27 cellular contexts compared by ENCODE assay signal in the genomic region with DNA sequence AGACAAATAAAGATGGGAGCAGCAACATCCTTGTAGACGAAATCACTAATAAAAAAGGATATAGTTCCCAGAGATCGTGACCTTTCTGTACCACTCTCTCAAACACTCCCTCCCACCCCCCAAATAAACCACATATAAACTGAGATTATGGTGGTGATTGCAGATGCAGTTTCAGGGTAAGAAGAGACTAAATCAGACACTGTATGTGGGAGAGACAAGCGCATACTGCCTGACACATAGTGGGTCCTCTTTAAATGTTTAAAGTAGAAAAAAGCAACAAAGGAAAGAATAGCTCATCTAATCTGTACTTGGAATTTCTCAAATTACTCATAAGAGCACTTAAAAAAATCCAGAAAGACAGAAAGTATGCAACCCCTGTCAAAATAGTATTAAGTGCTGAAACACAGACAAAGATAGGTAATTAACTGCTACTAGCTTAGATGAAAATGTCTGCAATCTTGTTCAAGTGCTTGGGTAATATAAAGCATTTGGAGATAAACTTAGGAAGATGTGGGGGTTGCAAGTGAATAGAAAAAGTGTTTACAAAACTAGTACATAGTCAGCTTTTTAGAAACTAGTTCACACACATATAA.
A peak's percentile ranks its signal among the peaks of the same experiment; 100 is the strongest.
DNase-seq lines count a peak whose midpoint lies in the region; ATAC-seq, FAIRE-seq and TF ChIP-seq lines count a peak whose summit lies in the region.
"Had no signal": no experiment of that assay in that cellular context is flagged by ENCODE, and none has a peak within 500 bp of the region (broad histone marks: within the 10 kb centered on the region; RNA-seq: fewer than 3 reads in every experiment).

No MANE protein-coding gene starts in this region.

- ATAC-seq in naive thymus-derived CD4-positive, alpha-beta T cell = no peak
- ATAC-seq: left lung had no signal

- TF ChIP-seq POLR2A in esophagus squamous epithelium (IDR thresholded peaks at IDR 0.05) = no peak

- peak overlapping the region; percentile 45 for H3K4me3 Mint-ChIP-seq in activated T-helper 1 cell treated with anti-CD3 and anti-CD28 coated beads, Interleukin-12 subunit alpha, Interleukin-12 subunit beta, Interleukin-2, Interleukin-4 antibody, amounts not matched to agents 30 ng/mL and 10 ng/mL and 1 ng/mL, durations not matched to agents 14 hours and 24 hours and 36 hours
- peak overlapping the region in 4 of 10 donors; percentile 14 to 36 (median 20) for H3K4me3 Mint-ChIP-seq in naive thymus-derived CD4-positive, alpha-beta T cell
- H3K4me3 Mint-ChIP-seq: CD4-positive, CD25-positive, alpha-beta regulatory T cell; endodermal cell; H9; nephron had no signal

- CTCF ChIA-PET in naive thymus-derived CD4-positive, alpha-beta T cell (lab: Charles Lee) = interaction anchor here (0.6 to 1.2 kb wide), 3 partner anchors 33 to 46 kb away, joined by 3 read pairs; no protein-coding TSS in a partner anchor

- 65 to 68% methylated on average over 3 of the region's 3 CpGs for WGBS in esophagus squamous epithelium, 2 donors

- H3K4me1 ChIP-seq in naive thymus-derived CD4-positive, alpha-beta T cell (ENCODE audit: control insufficient read depth in 2 of 2, insufficient read depth in 2 of 2, low read length in 2 of 2) = peaks cover 0 to 68% of the 10 kb centered on the region in 2 donors
- peaks cover 0 to 7% (median 0%) of the 10 kb centered on the region in 3 donors for H3K4me1 ChIP-seq in esophagus squamous epithelium
- H3K4me1 ChIP-seq: right atrium auricular region, stomach, tibial artery had no signal

- H3K4me3 ChIP-seq in naive thymus-derived CD4-positive, alpha-beta T cell (ENCODE audit: low read length) = no peak overlapping the region
- no peak overlapping the region for H3K4me3 ChIP-seq in esophagus squamous epithelium
- H3K4me3 ChIP-seq: cardiac muscle cell, esophagus muscularis mucosa, left lung, pancreas, right atrium auricular region, SK-N-MC, spleen, stomach, tibial artery had no signal

- H3K27ac ChIP-seq in naive thymus-derived CD4-positive, alpha-beta T cell (ENCODE audit: low read depth, low read length) = no peak overlapping the region
- no peak overlapping the region for H3K27ac ChIP-seq in esophagus squamous epithelium
- H3K27ac ChIP-seq: cardiac muscle cell, esophagus muscularis mucosa, left lung, pancreas, right atrium auricular region, SK-N-MC, spleen, stomach, tibial artery, VCaP had no signal

- H3K27me3 Mint-ChIP-seq in activated T-helper 1 cell treated with anti-CD3 and anti-CD28 coated beads, Interleukin-12 subunit alpha, Interleukin-12 subunit beta, Interleukin-2, Interleukin-4 antibody, amounts not matched to agents 30 ng/mL and 10 ng/mL and 1 ng/mL, durations not matched to agents 14 hours and 24 hours and 36 hours (ENCODE audit: insufficient read depth) = peaks cover 15% of the 10 kb centered on the region
- no peaks in the 10 kb centered on the region for H3K27me3 Mint-ChIP-seq in naive thymus-derived CD4-positive, alpha-beta T cell

- intact Hi-C loops in activated T-helper 1 cell treated with anti-CD3 and anti-CD28 coated beads, Interleukin-12 subunit alpha, Interleukin-12 subunit beta, Interleukin-2, Interleukin-4 antibody, amounts not matched to agents 30 ng/mL and 10 ng/mL and 1 ng/mL, durations not matched to agents 14 hours and 24 hours and 36 hours (cut with micrococcal nuclease) = loop anchor here (1.0 to 2.0 kb wide), 10 partner anchors 23 to 334 kb away; no protein-coding TSS in a partner anchor
- intact Hi-C loops in naive thymus-derived CD4-positive, alpha-beta T cell (cut with micrococcal nuclease) = no loop called here
- intact Hi-C loops in esophagus squamous epithelium (cut with DNase I) = no loop called here

- H3K9me3 ChIP-seq in naive thymus-derived CD4-positive, alpha-beta T cell (ENCODE audit: control insufficient read depth in 2 of 3, low read length in 3 of 3) = no peaks in the 10 kb centered on the region
- H3K9me3 ChIP-seq in esophagus squamous epithelium = no peaks in the 10 kb centered on the region
- H3K9me3 ChIP-seq: esophagus muscularis mucosa, left lung, pancreas, right atrium auricular region, spleen, stomach, tibial artery had no signal

- H3K27me3 ChIP-seq in naive thymus-derived CD4-positive, alpha-beta T cell (ENCODE audit: control insufficient read depth in 2 of 2, insufficient read depth in 2 of 2, low read length in 2 of 2) = no peaks in the 10 kb centered on the region
- H3K27me3 ChIP-seq in esophagus squamous epithelium = no peaks in the 10 kb centered on the region
- H3K27me3 ChIP-seq: cardiac muscle cell, esophagus muscularis mucosa, left lung, pancreas, right atrium auricular region, spleen, stomach, tibial artery had no signal

- H3K27ac Mint-ChIP-seq in activated T-helper 1 cell treated with anti-CD3 and anti-CD28 coated beads, Interleukin-12 subunit alpha, Interleukin-12 subunit beta, Interleukin-2, Interleukin-4 antibody, amounts not matched to agents 30 ng/mL and 10 ng/mL and 1 ng/mL, durations not matched to agents 14 hours and 24 hours and 36 hours = peak overlapping the region; percentile 78
- H3K27ac Mint-ChIP-seq in naive thymus-derived CD4-positive, alpha-beta T cell = peak overlapping the region in 8 of 9 donors; percentile 32 to 74 (median 64)
- H3K27ac Mint-ChIP-seq: endodermal cell, H9, nephron had no signal

- POLR2A ChIA-PET in naive thymus-derived CD4-positive, alpha-beta T cell (lab: Charles Lee) = interaction anchor here (1.0 to 1.4 kb wide), 3 partner anchors 13 to 34 kb away, joined by 3 read pairs; no protein-coding TSS in a partner anchor

- TF ChIP-seq CTCF in esophagus squamous epithelium (IDR thresholded peaks at IDR 0.05) = no peak

- H3K9me3 Mint-ChIP-seq in activated T-helper 1 cell treated with anti-CD3 and anti-CD28 coated beads, Interleukin-12 subunit alpha, Interleukin-12 subunit beta, Interleukin-2, Interleukin-4 antibody, amounts not matched to agents 30 ng/mL and 10 ng/mL and 1 ng/mL, durations not matched to agents 14 hours and 24 hours and 36 hours = peaks cover under 1% of the 10 kb centered on the region
- no peaks in the 10 kb centered on the region for H3K9me3 Mint-ChIP-seq in naive thymus-derived CD4-positive, alpha-beta T cell
- H3K9me3 Mint-ChIP-seq: endodermal cell, H9, nephron had no signal

- H3K4me1 Mint-ChIP-seq in activated T-helper 1 cell treated with anti-CD3 and anti-CD28 coated beads, Interleukin-12 subunit alpha, Interleukin-12 subunit beta, Interleukin-2, Interleukin-4 antibody, amounts not matched to agents 30 ng/mL and 10 ng/mL and 1 ng/mL, durations not matched to agents 14 hours and 24 hours and 36 hours (ENCODE audit: low read depth) = peaks cover 69% of the 10 kb centered on the region
- peaks cover 41 to 98% (median 86%) of the 10 kb centered on the region in 7 donors for H3K4me1 Mint-ChIP-seq in naive thymus-derived CD4-positive, alpha-beta T cell
- H3K4me1 Mint-ChIP-seq: H9 had no signal

- peaks cover 19% of the 10 kb centered on the region for H3K36me3 Mint-ChIP-seq in activated T-helper 1 cell treated with anti-CD3 and anti-CD28 coated beads, Interleukin-12 subunit alpha, Interleukin-12 subunit beta, Interleukin-2, Interleukin-4 antibody, amounts not matched to agents 30 ng/mL and 10 ng/mL and 1 ng/mL, durations not matched to agents 14 hours and 24 hours and 36 hours (ENCODE audit: low read depth)
- peaks cover 3 to 17% (median 10%) of the 10 kb centered on the region in 5 donors for H3K36me3 Mint-ChIP-seq in naive thymus-derived CD4-positive, alpha-beta T cell
- H3K36me3 Mint-ChIP-seq: CD4-positive, CD25-positive, alpha-beta regulatory T cell had no signal

- H3K36me3 ChIP-seq in naive thymus-derived CD4-positive, alpha-beta T cell (ENCODE audit: control insufficient read depth in 2 of 3, insufficient read depth in 3 of 3, low read length in 3 of 3) = no peaks in the 10 kb centered on the region
- H3K36me3 ChIP-seq in esophagus squamous epithelium = no peaks in the 10 kb centered on the region
- H3K36me3 ChIP-seq: cardiac muscle cell, esophagus muscularis mucosa, left lung, pancreas, right atrium auricular region, spleen, stomach, tibial artery had no signal

- peak; percentile 30 for DNase-seq in stimulated activated CD4-positive, alpha-beta T cell treated with anti-CD3 and anti-CD28 coated beads, Interleukin-4, amount 100 ng/mL, for 24 hours
- no peak for DNase-seq in stimulated activated CD4-positive, alpha-beta T cell treated with anti-CD3 and anti-CD28 coated beads, Interleukin-1b, Interleukin-23, amount 100 ng/mL, for 48 hours
- no peak for DNase-seq in activated T-helper 1 cell treated with anti-CD3 and anti-CD28 coated beads, Interleukin-12 subunit alpha, Interleukin-12 subunit beta, Interleukin-2, Interleukin-4 antibody, amounts not matched to agents 30 ng/mL and 10 ng/mL and 1 ng/mL, durations not matched to agents 14 hours and 24 hours and 36 hours (ENCODE audit: low spot score)
- no peak for DNase-seq in naive thymus-derived CD4-positive, alpha-beta T cell
- DNase-seq in HCEC 1CT (no peak), esophagus squamous epithelium (lab: John Stamatoyannopoulos, UW) (no peak), HTR-8/SVneo (ENCODE audit: insufficient read length, low spot score) (no peak)
- DNase-seq: anterior cingulate cortex; CD4-positive, CD25-positive, alpha-beta regulatory T cell; endodermal cell; H9; left lung; NCI-H1092 treated with DMSO at 0.1 percent for 48 hours; NCI-H187 treated with DMSO at 0.1 percent for 48 hours; NCI-H226; NCI-H748 treated with DMSO at 0.1 percent for 48 hours; pancreas; spleen; stomach; tibial artery had no signal

- no peak for FAIRE-seq in HTR-8/SVneo (lab: Jason Lieb, UNC)
- FAIRE-seq: frontal cortex, pancreas had no signal
